11 cellular contexts compared by ENCODE assay signal in the genomic region with DNA sequence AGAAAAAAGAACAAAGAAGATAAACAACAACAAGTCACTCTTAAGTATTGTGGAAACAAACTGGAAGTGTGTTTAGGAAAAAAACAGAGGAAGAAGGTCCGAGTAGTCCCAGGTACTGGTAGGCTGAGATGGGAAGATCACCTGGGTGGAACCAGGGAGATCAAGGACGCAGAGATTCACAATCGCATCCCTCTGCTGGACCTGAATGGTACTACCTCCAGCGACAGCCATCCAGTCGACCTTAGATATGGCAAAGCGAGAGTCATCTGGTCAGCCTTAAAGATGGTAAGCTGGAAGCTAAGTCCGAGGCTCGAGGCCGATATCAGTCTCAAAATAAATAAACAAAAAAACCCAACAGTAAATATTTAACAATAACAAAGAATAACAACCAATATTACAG. TPM values are rescaled to one million over a fixed set of nuclear protein-coding genes. Genes with fewer than 3 reads are reported as not detected.
DNase-seq lines count a peak whose midpoint lies in the region; ATAC-seq and TF ChIP-seq lines count a peak whose summit lies in the region.
"Had no signal": no experiment of that assay in that cellular context is flagged by ENCODE, and none has a peak within 500 bp of the region (broad histone marks: within the 10 kb centered on the region; RNA-seq: fewer than 3 reads in every experiment).

No MANE protein-coding gene starts in this region.

- no peaks in the 10 kb centered on the region for H3K36me3 ChIP-seq in BJ (ENCODE audit: control insufficient read depth, insufficient read depth, low read length)
- no peaks in the 10 kb centered on the region for H3K36me3 ChIP-seq in GM06990 (ENCODE audit: control insufficient read depth, insufficient read depth, low read length)
- no peaks in the 10 kb centered on the region for H3K36me3 ChIP-seq in effector memory CD4-positive, alpha-beta T cell (ENCODE audit: control insufficient read depth, insufficient read depth, low read length)

- TF ChIP-seq POLR2A in erythroblast (IDR thresholded peaks at IDR 0.05; ENCODE audit: low read length), result no peak

- H3K4me3 ChIP-seq in BJ (ENCODE audit: low read depth, low read length), result no peak overlapping the region
- H3K4me3 ChIP-seq in GM06990 (replicated peaks; ENCODE audit: low read depth, low read length), result no peak overlapping the region
- no peak overlapping the region for H3K4me3 ChIP-seq in effector memory CD4-positive, alpha-beta T cell (ENCODE audit: insufficient read depth, low read depth, low read length, poor library complexity, severe bottlenecking)

- no peaks in the 10 kb centered on the region for H3K4me1 ChIP-seq in effector memory CD4-positive, alpha-beta T cell (ENCODE audit: control insufficient read depth, insufficient read depth, low read length, poor library complexity, severe bottlenecking)

- POLR2A ChIA-PET in BJ (lab: Charles Lee), result no interaction called here

- ATAC-seq in GM21423 (IDR thresholded peaks at IDR 0.05; ENCODE audit: unreplicated experiment), result no peak

- CTCF ChIA-PET in BJ (lab: Yijun Ruan, JAX), result no interaction called here

- 0 out of 2 replicates have a peak, but pooled peaks have one; percentile 1 for TF ChIP-seq CTCF in BJ (IDR thresholded peaks at IDR 0.05; ENCODE audit: insufficient read depth, low read depth, low read length)
- peak; percentile 14 for TF ChIP-seq CTCF in GM06990 (IDR thresholded peaks at IDR 0.05; ENCODE audit: insufficient read depth, low read length, poor library complexity, severe bottlenecking)

- H3K27me3 ChIP-seq in BJ (ENCODE audit: control insufficient read depth, insufficient read depth, low read length) (no peaks in the 10 kb centered on the region), GM06990 (replicated peaks; ENCODE audit: control insufficient read depth, insufficient read depth, low read length) (no peaks in the 10 kb centered on the region)
- H3K27me3 ChIP-seq in effector memory CD4-positive, alpha-beta T cell (replicated peaks; ENCODE audit: control insufficient read depth, insufficient read depth, low read length, poor library complexity, severe bottlenecking), result no peaks in the 10 kb centered on the region

- H3K9me3 ChIP-seq in effector memory CD4-positive, alpha-beta T cell (ENCODE audit: control insufficient read depth, low read length), result no peaks in the 10 kb centered on the region

- no peak overlapping the region for H3K27ac ChIP-seq in effector memory CD4-positive, alpha-beta T cell (ENCODE audit: insufficient read depth, low read length, poor library complexity, severe bottlenecking)

- no peak for DNase-seq in BJ (ENCODE audit: low read depth)
- no peak for DNase-seq in GM06990 (ENCODE audit: extremely low read depth, insufficient read length)
- DNase-seq in NCI-H69 (lab: John Stamatoyannopoulos, UW), result peak; percentile 5
- peak; percentile 1 to 5 for DNase-seq in erythroblast (lab: John Stamatoyannopoulos, UW)
- no peak for DNase-seq in SKM-1 (lab: John Stamatoyannopoulos, UW; ENCODE audit: unreplicated experiment)
- no peak for DNase-seq in effector memory CD4-positive, alpha-beta T cell
- DNase-seq: activated naive CD8-positive, alpha-beta T cell treated with anti-CD3 and anti-CD28 coated beads for 36 hours; mesenchymal stem cell; NCI-H446; nucleus accumbens had no signal

RNA-seq across cellular contexts. Expression of a gene that starts 44.9 kb away (rescaled TPM):
- polyA plus RNA-seq in BJ (2011; rRNA removed), result 8.3 and 11.2 TPM in 2 replicates
- polyA minus RNA-seq in BJ (2011; rRNA and poly(A)+ RNA removed), result 10.2 and 14.3 TPM in 2 replicates

Comparison
In these comparisons a context has a peak if more than half of its experiments do, and no peak if none do; other contexts are left out.
1. DNase-seq: peak in NCI-H69 (single experiment) and erythroblast (2 of 2); none in BJ (single experiment), GM06990 (single experiment), SKM-1 (single experiment) and effector memory CD4-positive, alpha-beta T cell (0 of 3).